In genomic region chr1:10283318-10283984, GRCh38 we compare ENCODE assay signal across 8 cellular contexts.
DNase-seq lines count a peak whose midpoint lies in the region; ATAC-seq and TF ChIP-seq lines count a peak whose summit lies in the region.

No MANE protein-coding gene starts in this region.

- H3K9me3 Mint-ChIP-seq in T-helper 1 cell treated with Interleukin-12 subunit alpha and Interleukin-12 subunit beta and Interleukin-4 antibody, amounts not matched to agents 30 μg/mL and 1 μg/mL, for 36 hours = no peaks in the 10 kb centered on the region

- peak; percentile 85 for ATAC-seq in GM18868 (IDR thresholded peaks at IDR 0.05; ENCODE audit: unreplicated experiment)
- peak; percentile 8 for ATAC-seq in left lung

- H3K4me1 ChIP-seq in left lung = peaks cover 0 to 6% of the 10 kb centered on the region in 2 donors
- H3K4me1 ChIP-seq in Peyer's patch = no peaks in the 10 kb centered on the region

- no peak overlapping the region for H3K4me3 ChIP-seq in left lung
- H3K4me3 ChIP-seq in Peyer's patch = no peak overlapping the region

- peaks cover 0 to 76% of the 10 kb centered on the region in 2 donors for H3K36me3 ChIP-seq in left lung
- H3K36me3 ChIP-seq in Peyer's patch = peaks cover 0 to 69% (median 2%) of the 10 kb centered on the region in 3 donors

- H3K36me3 Mint-ChIP-seq in T-helper 1 cell treated with Interleukin-12 subunit alpha and Interleukin-12 subunit beta and Interleukin-4 antibody, amounts not matched to agents 30 μg/mL and 1 μg/mL, for 36 hours (ENCODE audit: low read depth) = peaks cover 3% of the 10 kb centered on the region

- peak overlapping the region; percentile 41 for H3K27ac Mint-ChIP-seq in T-helper 1 cell treated with Interleukin-12 subunit alpha and Interleukin-12 subunit beta and Interleukin-4 antibody, amounts not matched to agents 30 μg/mL and 1 μg/mL, for 36 hours

- DNase-seq in Caki2 (ENCODE audit: low read depth) = peak; percentile 8
- no peak for DNase-seq in left lung
- DNase-seq in epidermal melanocyte (ENCODE audit: insufficient read length, low spot score) = no peak
- no peak for DNase-seq in iPS-NIHi11 (ENCODE audit: low spot score)
- DNase-seq in DMS153 treated with DMSO at 0.1 percent for 48 hours (lab: John Stamatoyannopoulos, UW; ENCODE audit: unreplicated experiment) = no peak
- DNase-seq in Peyer's patch = no peak

- TF ChIP-seq CTCF in left lung (IDR thresholded peaks at IDR 0.05) (no peak), Peyer's patch (IDR thresholded peaks at IDR 0.05) (no peak)

- in situ Hi-C loops in Caki2 (cut with HindIII; ENCODE audit: low pct_unique_long_range_greater_than_20kb, low sequenced_read_pairs) = no loop called here

- no peaks in the 10 kb centered on the region for H3K27me3 ChIP-seq in left lung
- no peaks in the 10 kb centered on the region for H3K27me3 ChIP-seq in Peyer's patch

- H3K27ac ChIP-seq in left lung = peak overlapping the region in 1 of 2 donors; percentile 49
- no peak overlapping the region for H3K27ac ChIP-seq in Peyer's patch

- no peaks in the 10 kb centered on the region for H3K27me3 Mint-ChIP-seq in T-helper 1 cell treated with Interleukin-12 subunit alpha and Interleukin-12 subunit beta and Interleukin-4 antibody, amounts not matched to agents 30 μg/mL and 1 μg/mL, for 36 hours (ENCODE audit: low read depth)

- intact Hi-C loops in left lung (cut with DNase I) = no loop called here

- H3K9me3 ChIP-seq in left lung (no peaks in the 10 kb centered on the region), Peyer's patch (no peaks in the 10 kb centered on the region)

- peaks cover 15% of the 10 kb centered on the region for H3K4me1 Mint-ChIP-seq in T-helper 1 cell treated with Interleukin-12 subunit alpha and Interleukin-12 subunit beta and Interleukin-4 antibody, amounts not matched to agents 30 μg/mL and 1 μg/mL, for 36 hours (ENCODE audit: low read depth)

- no peak for TF ChIP-seq POLR2A in Peyer's patch (IDR thresholded peaks at IDR 0.05)

- H3K4me3 Mint-ChIP-seq in T-helper 1 cell treated with Interleukin-12 subunit alpha and Interleukin-12 subunit beta and Interleukin-4 antibody, amounts not matched to agents 30 μg/mL and 1 μg/mL, for 36 hours = no peak overlapping the region
